ENCODE assay signal across 26 cellular contexts in genomic region chr12:11684811-11685210, GRCh38. TPM values are rescaled to one million over a fixed set of nuclear protein-coding genes. Genes with fewer than 3 reads are reported as not detected.
DNase-seq lines count a peak whose midpoint lies in the region; ATAC-seq and TF ChIP-seq lines count a peak whose summit lies in the region.
"Had no signal": no experiment of that assay in that cellular context is flagged by ENCODE, and none has a peak within 500 bp of the region (broad histone marks: within the 10 kb centered on the region; RNA-seq: fewer than 3 reads in every experiment).

No MANE protein-coding gene starts in this region.

- POLR2A ChIA-PET in CD4-positive, alpha-beta memory T cell (lab: Charles Lee; ENCODE audit: partially characterized antibody) = no interaction called here

- H3K27me3 ChIP-seq in GM23338 (ENCODE audit: insufficient read depth) = no peaks in the 10 kb centered on the region
- no peaks in the 10 kb centered on the region for H3K27me3 ChIP-seq in CD4-positive, alpha-beta memory T cell (ENCODE audit: insufficient read depth, low read length)
- H3K27me3 ChIP-seq: esophagus squamous epithelium, foreskin keratinocyte, heart right ventricle, upper lobe of right lung had no signal

- no peak overlapping the region for H3K27ac ChIP-seq in GM23338 (ENCODE audit: low read depth)
- no peak overlapping the region for H3K27ac ChIP-seq in CD4-positive, alpha-beta memory T cell (ENCODE audit: low read depth, low read length)
- H3K27ac ChIP-seq: BLaER1, esophagus squamous epithelium, upper lobe of right lung had no signal

- peaks cover 3% of the 10 kb centered on the region for H3K27me3 Mint-ChIP-seq in GM23338 (ENCODE audit: insufficient read depth, low read depth, poor library complexity)
- H3K27me3 Mint-ChIP-seq in T-helper 17 cell = no peaks in the 10 kb centered on the region
- no peaks in the 10 kb centered on the region for H3K27me3 Mint-ChIP-seq in memory B cell
- no peaks in the 10 kb centered on the region for H3K27me3 Mint-ChIP-seq in stimulated activated memory B cell treated with anti-CD40 and anti-IgM and Interleukin-4, amounts not matched to agents 10 μg/mL and 1 μg/mL and 100 μg/mL, for 72 hours
- H3K27me3 Mint-ChIP-seq in CD4-positive, alpha-beta memory T cell = no peaks in the 10 kb centered on the region
- H3K27me3 Mint-ChIP-seq: activated naive CD8-positive, alpha-beta T cell treated with anti-CD3 and anti-CD28 coated beads, Interleukin-2, amount 10 ng/mL, durations not matched to agents 7 days and 5 days; progenitor cell of endocrine pancreas had no signal

- no peaks in the 10 kb centered on the region for H3K9me3 ChIP-seq in T-helper 17 cell (ENCODE audit: control insufficient read depth, low read length, poor library complexity, severe bottlenecking)
- H3K9me3 ChIP-seq in CD4-positive, alpha-beta memory T cell (ENCODE audit: control insufficient read depth in 1 of 2, low read length in 2 of 2) = no peaks in the 10 kb centered on the region
- H3K9me3 ChIP-seq: esophagus squamous epithelium, upper lobe of right lung had no signal

- no peaks in the 10 kb centered on the region for H3K9me2 ChIP-seq in GM23338 (ENCODE audit: insufficient read depth)

- H3K4me3 Mint-ChIP-seq in GM23338 = no peak overlapping the region; the same call in 2 of the 3 replicates
- no peak overlapping the region for H3K4me3 Mint-ChIP-seq in T-helper 17 cell
- H3K4me3 Mint-ChIP-seq in memory B cell = no peak overlapping the region
- H3K4me3 Mint-ChIP-seq in stimulated activated memory B cell treated with anti-CD40 and anti-IgM and Interleukin-4, amounts not matched to agents 10 μg/mL and 1 μg/mL and 100 μg/mL, for 72 hours = no peak overlapping the region
- peak overlapping the region in 1 of 8 donors; percentile 27 for H3K4me3 Mint-ChIP-seq in CD4-positive, alpha-beta memory T cell
- H3K4me3 Mint-ChIP-seq: activated naive CD8-positive, alpha-beta T cell treated with anti-CD3 and anti-CD28 coated beads, Interleukin-2, amount 10 ng/mL, durations not matched to agents 7 days and 5 days; T-helper 2 cell treated with Interferon-gamma antibody and Interleukin-4, amounts not matched to agents 5 μg/mL and 100 μg/mL, for 36 hours had no signal

- no peaks in the 10 kb centered on the region for H4K20me1 ChIP-seq in GM23338 (replicated peaks; ENCODE audit: insufficient read depth)

- intact Hi-C loops in CD4-positive, alpha-beta memory T cell (cut with micrococcal nuclease) = no loop called here

- H3K36me3 Mint-ChIP-seq in GM23338 (ENCODE audit: low read depth) (peaks cover 4% of the 10 kb centered on the region; the same call in 1 of the 3 replicates), T-helper 17 cell (ENCODE audit: low read depth) (peaks cover 4% of the 10 kb centered on the region), memory B cell (peaks cover 14% of the 10 kb centered on the region)
- H3K36me3 Mint-ChIP-seq in stimulated activated memory B cell treated with anti-CD40 and anti-IgM and Interleukin-4, amounts not matched to agents 10 μg/mL and 1 μg/mL and 100 μg/mL, for 72 hours = peaks cover 22% of the 10 kb centered on the region
- H3K36me3 Mint-ChIP-seq in CD4-positive, alpha-beta memory T cell = peaks cover 2 to 19% of the 10 kb centered on the region in 2 donors

- no peaks in the 10 kb centered on the region for H3K36me3 ChIP-seq in GM23338 (ENCODE audit: insufficient read depth)
- H3K36me3 ChIP-seq in CD4-positive, alpha-beta memory T cell (ENCODE audit: insufficient read depth, low read length) = no peaks in the 10 kb centered on the region
- H3K36me3 ChIP-seq: esophagus squamous epithelium, heart right ventricle, upper lobe of right lung had no signal

- H3K9me3 Mint-ChIP-seq in GM23338 (peaks cover 3% of the 10 kb centered on the region; the same call in 2 of the 3 replicates), memory B cell (peaks cover 1% of the 10 kb centered on the region)
- peaks cover 3% of the 10 kb centered on the region for H3K9me3 Mint-ChIP-seq in stimulated activated memory B cell treated with anti-CD40 and anti-IgM and Interleukin-4, amounts not matched to agents 10 μg/mL and 1 μg/mL and 100 μg/mL, for 72 hours
- peaks cover 0 to 3% (median 0%) of the 10 kb centered on the region in 8 donors for H3K9me3 Mint-ChIP-seq in CD4-positive, alpha-beta memory T cell
- H3K9me3 Mint-ChIP-seq: T-helper 2 cell treated with Interferon-gamma antibody and Interleukin-4, amounts not matched to agents 5 μg/mL and 100 μg/mL, for 36 hours had no signal

- H2AFZ ChIP-seq in GM23338 = no peak overlapping the region

- ATAC-seq in GM23338 = peak; percentile 28; the same call in 1 of the 3 replicates
- no peak for ATAC-seq in T-helper 17 cell
- ATAC-seq in memory B cell (ENCODE audit: low read depth) = no peak
- no peak for ATAC-seq in stimulated activated memory B cell treated with anti-CD40 and anti-IgM and Interleukin-4, amounts not matched to agents 10 μg/mL and 1 μg/mL and 100 μg/mL, for 72 hours
- no peak for ATAC-seq in HG03280 (IDR thresholded peaks at IDR 0.05; ENCODE audit: unreplicated experiment)
- ATAC-seq: left ventricle myocardium superior, Panc1 had no signal

- H3K79me2 ChIP-seq in GM23338 (replicated peaks; ENCODE audit: insufficient read depth) = peaks cover 44% of the 10 kb centered on the region

- H3K4me2 ChIP-seq in GM23338 = no peak overlapping the region
- H3K4me2 ChIP-seq: BLaER1 had no signal

- CTCF ChIA-PET in CD4-positive, alpha-beta memory T cell (lab: Charles Lee; ENCODE audit: partially characterized antibody) = interaction anchor here (1.0 kb wide), 1 partner anchor 1052 kb away, joined by 3 read pairs; no protein-coding TSS in a partner anchor

- TF ChIP-seq CTCF in GM23338 (conservative IDR thresholded peaks at IDR 0.05; ENCODE audit: low read depth in 2 of 2) = no peak

- H3K4me3 ChIP-seq in GM23338 = no peak overlapping the region
- no peak overlapping the region for H3K4me3 ChIP-seq in CD4-positive, alpha-beta memory T cell (ENCODE audit: low read length in 2 of 2)
- H3K4me3 ChIP-seq: BLaER1, esophagus squamous epithelium, heart right ventricle, upper lobe of right lung had no signal

- H3K4me1 Mint-ChIP-seq in GM23338 (peaks cover 24% of the 10 kb centered on the region), T-helper 17 cell (peaks cover 40% of the 10 kb centered on the region), memory B cell (peaks cover 54% of the 10 kb centered on the region)
- H3K4me1 Mint-ChIP-seq in stimulated activated memory B cell treated with anti-CD40 and anti-IgM and Interleukin-4, amounts not matched to agents 10 μg/mL and 1 μg/mL and 100 μg/mL, for 72 hours = peaks cover 85% of the 10 kb centered on the region
- peaks cover 37 to 69% (median 50%) of the 10 kb centered on the region in 4 donors for H3K4me1 Mint-ChIP-seq in CD4-positive, alpha-beta memory T cell

- no peak for DNase-seq in GM23338 (ENCODE audit: low spot score)
- no peak for DNase-seq in T-helper 17 cell
- no peak for DNase-seq in memory B cell (ENCODE audit: low spot score in 2 of 2)
- DNase-seq in COR-L47 (lab: John Stamatoyannopoulos, UW) = no peak
- no peak for DNase-seq in CD4-positive, alpha-beta memory T cell
- DNase-seq: activated CD4-positive, alpha-beta T cell treated with anti-CD3 and anti-CD28 coated beads for 48 hours; activated naive CD8-positive, alpha-beta T cell treated with anti-CD3 and anti-CD28 coated beads, Interleukin-2, amount 10 ng/mL, durations not matched to agents 7 days and 5 days; esophagus squamous epithelium; heart right ventricle; kidney; left ventricle myocardium superior; NCI-H1105; NCI-H1930; NCI-H526; NK-92 treated with Interleukin-12 subunit alpha and Interleukin-12 subunit beta, amount 100 ng/mL, for 24 hours; Right ventricle myocardium superior; stimulated activated CD4-positive, alpha-beta T cell treated with anti-CD3 and anti-CD28 coated beads, Interleukin-4, amount 100 ng/mL, for 24 hours; substantia nigra; upper lobe of right lung had no signal

- no peaks in the 10 kb centered on the region for H3F3A ChIP-seq in GM23338 (replicated peaks; ENCODE audit: low read depth)

- H3K27ac Mint-ChIP-seq in GM23338 = no peak overlapping the region
- peak overlapping the region; percentile 9 for H3K27ac Mint-ChIP-seq in T-helper 17 cell
- peak overlapping the region; percentile 52 for H3K27ac Mint-ChIP-seq in memory B cell
- H3K27ac Mint-ChIP-seq in stimulated activated memory B cell treated with anti-CD40 and anti-IgM and Interleukin-4, amounts not matched to agents 10 μg/mL and 1 μg/mL and 100 μg/mL, for 72 hours = peak overlapping the region; percentile 51
- peak overlapping the region in 1 of 7 donors; percentile 47 for H3K27ac Mint-ChIP-seq in CD4-positive, alpha-beta memory T cell
- H3K27ac Mint-ChIP-seq: activated naive CD8-positive, alpha-beta T cell treated with anti-CD3 and anti-CD28 coated beads, Interleukin-2, amount 10 ng/mL, durations not matched to agents 7 days and 5 days; progenitor cell of endocrine pancreas; T-helper 2 cell treated with Interferon-gamma antibody and Interleukin-4, amounts not matched to agents 5 μg/mL and 100 μg/mL, for 36 hours had no signal

- H3K4me1 ChIP-seq in GM23338 (ENCODE audit: insufficient read depth) = peaks cover 5% of the 10 kb centered on the region
- peaks cover 24% of the 10 kb centered on the region for H3K4me1 ChIP-seq in CD4-positive, alpha-beta memory T cell (ENCODE audit: insufficient read depth, low read length)

TF ChIP-seq in GM23338, 12 proteins besides CTCF, POLR2A, EP300 and RAD21 (continues in another document):
- no peak for TF ChIP-seq EZH2 (IDR thresholded peaks at IDR 0.05; ENCODE audit: low read depth, unreplicated experiment)
- TF ChIP-seq EZH2phosphoT487 (IDR thresholded peaks at IDR 0.05; ENCODE audit: unreplicated experiment) = no peak

RNA-seq across cellular contexts. Expression of gene ETV6, which starts 35.3 kb away (rescaled TPM):
- 11.9 and 15.1 TPM in 2 replicates for total RNA-seq in GM23338 (2014; rRNA removed; shearing (Covaris generic))
- polyA plus RNA-seq in GM23338 (2016; fragmentation: Nextera tagmentation; extraction: Ambion mirVana) = 6.1 and 7.5 TPM in 2 replicates
- 10 to 100 TPM; 57.3 to 60.6 TPM for total RNA-seq in T-helper 17 cell
- 10 to 100 TPM; 41.3 to 43.9 TPM for total RNA-seq in CD4-positive, alpha-beta memory T cell
- 10 to 100 TPM in 1 of 2 donors, 1 to 10 TPM in 1; 3.3 to 10.1 TPM for polyA plus RNA-seq in CD4-positive, alpha-beta memory T cell
